Comparison of ENCODE assay signal across 18 cellular contexts in the genomic region with DNA sequence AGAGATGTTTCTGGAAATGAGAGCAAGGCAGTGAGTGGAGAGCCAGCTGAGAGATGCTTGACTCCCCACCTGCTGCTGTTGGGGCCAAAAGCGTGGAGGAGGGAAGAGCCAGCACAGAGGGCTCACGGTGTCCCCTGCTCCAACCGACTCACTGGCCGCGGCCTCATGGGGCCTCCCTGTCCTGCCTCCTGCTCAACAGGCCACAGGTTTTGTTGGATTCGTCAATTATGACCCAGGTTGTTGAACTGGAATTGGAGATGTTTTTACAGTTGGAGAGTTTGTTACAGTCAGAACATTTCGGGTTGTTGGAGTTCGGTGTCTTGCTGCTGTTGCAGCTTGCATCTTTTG. TPM values are rescaled to one million over a fixed set of nuclear protein-coding genes. Genes with fewer than 3 reads are reported as not detected.
DNase-seq lines count a peak whose midpoint lies in the region; ATAC-seq and TF ChIP-seq lines count a peak whose summit lies in the region.
"Had no signal": no experiment of that assay in that cellular context is flagged by ENCODE, and none has a peak within 500 bp of the region (broad histone marks: within the 10 kb centered on the region; RNA-seq: fewer than 3 reads in every experiment).

No MANE protein-coding gene starts in this region.

- no peak overlapping the region for H3K27ac Mint-ChIP-seq in CD4-positive, alpha-beta T cell

- peak overlapping the region; percentile 65 for H3K9ac ChIP-seq in HUES6 (ENCODE audit: low read length)
- H3K9ac ChIP-seq in neuronal stem cell (ENCODE audit: low read depth, low read length, poor library complexity): no peak overlapping the region

- H3K27me3 ChIP-seq in CD4-positive, alpha-beta T cell (ENCODE audit: control insufficient read depth, insufficient read depth, low read length): no peaks in the 10 kb centered on the region
- H3K27me3 ChIP-seq in HUES6 (ENCODE audit: control insufficient read depth, insufficient read depth, low read length) (no peaks in the 10 kb centered on the region), esophagus muscularis mucosa (no peaks in the 10 kb centered on the region), neuronal stem cell (ENCODE audit: control insufficient read depth in 3 of 3, insufficient read depth in 3 of 3, low read depth in 1 of 3, low read length in 3 of 3) (peaks cover 0 to 2% (median 0%) of the 10 kb centered on the region in 3 experiments)
- H3K27me3 ChIP-seq: tibial nerve had no signal

- DNase-seq in CD4-positive, alpha-beta T cell: no peak
- DNase-seq in esophagus muscularis mucosa (ENCODE audit: extremely low spot score) (no peak), neuronal stem cell (ENCODE audit: low spot score) (no peak), GM03348 (ENCODE audit: low spot score) (no peak), medulla oblongata (ENCODE audit: extremely low spot score) (no peak), D341Med (ENCODE audit: low spot score) (no peak)
- DNase-seq: activated CD4-positive, alpha-beta T cell treated with anti-CD3 and anti-CD28 coated beads, Interleukin-2, amount 50 U/mL, for 4 hours; cortex of kidney; DMS153; NCI-H2081; NCI-H524; occipital lobe; PC-9; stimulated activated CD4-positive, alpha-beta T cell treated with anti-CD3 and anti-CD28 coated beads, Interleukin-4, amount 100 ng/mL, for 1 hour had no signal

- intact Hi-C loops in CD4-positive, alpha-beta T cell (cut with DNase I, micrococcal nuclease): no loop called here
- intact Hi-C loops in esophagus muscularis mucosa (cut with DNase I): no loop called here

- no peak for ATAC-seq in CD4-positive, alpha-beta T cell (ENCODE audit: poor library complexity)
- no peak for ATAC-seq in HG03571 (IDR thresholded peaks at IDR 0.05; ENCODE audit: unreplicated experiment)
- ATAC-seq: SK-N-SH treated with all-trans-retinoic acid at 6 μM for 48 hours had no signal

- H3K4me1 ChIP-seq in HUES6 (ENCODE audit: control insufficient read depth, insufficient read depth, low read length) (peaks cover 53% of the 10 kb centered on the region), esophagus muscularis mucosa (peaks cover 91 to 97% (median 94%) of the 10 kb centered on the region in 4 donors), neuronal stem cell (ENCODE audit: control insufficient read depth in 2 of 2, insufficient read depth in 1 of 2, low read depth in 1 of 2, low read length in 2 of 2) (peaks cover 42 to 44% of the 10 kb centered on the region in 2 donors)

- H3K9me3 Mint-ChIP-seq in CD4-positive, alpha-beta T cell: no peaks in the 10 kb centered on the region

- H2AFZ ChIP-seq in neuronal stem cell (ENCODE audit: low read length): no peak overlapping the region
- H2AFZ ChIP-seq: PC-9 had no signal

- peaks cover 80% of the 10 kb centered on the region for H3K4me1 Mint-ChIP-seq in CD4-positive, alpha-beta T cell (ENCODE audit: low read depth)

- no peak overlapping the region for H2BK120ac ChIP-seq in neuronal stem cell (ENCODE audit: low read depth, low read length)

- peaks cover 5% of the 10 kb centered on the region; the same call in 1 of the 2 replicates for H3K36me3 ChIP-seq in HUES6 (ENCODE audit: control insufficient read depth, insufficient read depth, low read length)
- peaks cover 0 to 8% (median 4%) of the 10 kb centered on the region in 4 donors for H3K36me3 ChIP-seq in esophagus muscularis mucosa
- H3K36me3 ChIP-seq in neuronal stem cell (replicated peaks in 1 of 2; ENCODE audit: control insufficient read depth in 2 of 2, insufficient read depth in 2 of 2, low read length in 2 of 2): peaks cover 9 to 31% of the 10 kb centered on the region in 2 donors

- H3K79me1 ChIP-seq in neuronal stem cell (ENCODE audit: low read depth, low read length): peaks cover 26% of the 10 kb centered on the region

- no peaks in the 10 kb centered on the region for H3K27me3 Mint-ChIP-seq in CD4-positive, alpha-beta T cell

- no peak overlapping the region for H3K4ac ChIP-seq in neuronal stem cell (ENCODE audit: low read length)

- no peak overlapping the region for H3K23ac ChIP-seq in neuronal stem cell (ENCODE audit: low read depth, low read length, poor library complexity)

- peak overlapping the region; percentile 78 for H3K4me3 Mint-ChIP-seq in CD4-positive, alpha-beta T cell

- peaks cover 72% of the 10 kb centered on the region for H3K36me3 Mint-ChIP-seq in CD4-positive, alpha-beta T cell (ENCODE audit: low read depth)

- no peak overlapping the region for H2BK5ac ChIP-seq in neuronal stem cell (ENCODE audit: low read length)

- H2AK5ac ChIP-seq in neuronal stem cell (ENCODE audit: low read depth, low read length): peak overlapping the region; percentile 97

- H3K4me2 ChIP-seq in neuronal stem cell (ENCODE audit: insufficient read depth, low read length, poor library complexity, severe bottlenecking): no peak overlapping the region
- H3K4me2 ChIP-seq: PC-9 had no signal

- H3K18ac ChIP-seq in neuronal stem cell (ENCODE audit: low read length): peak overlapping the region; percentile 16

- H3K9me3 ChIP-seq in CD4-positive, alpha-beta T cell (ENCODE audit: control insufficient read depth, low read length): peaks cover 2% of the 10 kb centered on the region
- H3K9me3 ChIP-seq in HUES6 (ENCODE audit: control insufficient read depth, insufficient read depth, low read depth, low read length): no peaks in the 10 kb centered on the region
- H3K9me3 ChIP-seq in esophagus muscularis mucosa: peaks cover 0 to 5% (median 0%) of the 10 kb centered on the region in 4 donors
- H3K9me3 ChIP-seq in neuronal stem cell (replicated peaks in 1 of 2; ENCODE audit: control insufficient read depth in 2 of 2, insufficient read depth in 1 of 2, low read depth in 1 of 2, low read length in 2 of 2): peaks cover 2 to 5% of the 10 kb centered on the region in 2 donors
- H3K9me3 ChIP-seq: tibial nerve had no signal

- WGBS in esophagus muscularis mucosa: 56% methylated on average over 7 of the region's 8 CpGs
- WGBS in neuronal stem cell (ENCODE audit: extremely low coverage in 2 of 2, insufficient read length in 2 of 2, insufficient replicate concordance in 1 of 2), 2 donors: no CpG with 5 or more reads among the region's 8 CpGs

- POLR2A ChIA-PET in CD4-positive, alpha-beta T cell (lab: Charles Lee): no interaction called here

- no peak overlapping the region for H3K4me3 ChIP-seq in HUES6 (ENCODE audit: low read depth, low read length)
- H3K4me3 ChIP-seq in esophagus muscularis mucosa: no peak overlapping the region
- H3K4me3 ChIP-seq in neuronal stem cell (ENCODE audit: low read length in 2 of 2): no peak overlapping the region
- H3K4me3 ChIP-seq: PC-9, tibial nerve had no signal

- H4K91ac ChIP-seq in neuronal stem cell (ENCODE audit: low read depth, low read length, poor library complexity): no peak overlapping the region

- no peak overlapping the region for H4K8ac ChIP-seq in neuronal stem cell (ENCODE audit: low read depth, low read length)

- TF ChIP-seq CTCF in CD4-positive, alpha-beta T cell (IDR thresholded peaks at IDR 0.05): no peak
- no peak for TF ChIP-seq CTCF in esophagus muscularis mucosa (IDR thresholded peaks at IDR 0.05)

- H3K27ac ChIP-seq in CD4-positive, alpha-beta T cell (ENCODE audit: low read depth, low read length): no peak overlapping the region
- H3K27ac ChIP-seq in HUES6 (ENCODE audit: low read depth, low read length) (no peak overlapping the region), esophagus muscularis mucosa (replicated peaks in 1 of 4) (peak overlapping the region; percentile 42 to 56 (median 47)), neuronal stem cell (replicated peaks; ENCODE audit: low read length) (no peak overlapping the region)
- H3K27ac ChIP-seq: PC-9 had no signal

- no peak for TF ChIP-seq POLR2A in esophagus muscularis mucosa (IDR thresholded peaks at IDR 0.05; ENCODE audit: low read depth)

- no peak for TF ChIP-seq EP300 in esophagus muscularis mucosa (IDR thresholded peaks at IDR 0.05)

- CTCF ChIA-PET in CD4-positive, alpha-beta T cell (lab: Charles Lee): no interaction called here

- H2BK12ac ChIP-seq in neuronal stem cell (ENCODE audit: low read length): no peak overlapping the region

- H2BK15ac ChIP-seq in neuronal stem cell (ENCODE audit: low read length): no peak overlapping the region

- peak overlapping the region; percentile 83 for H3K14ac ChIP-seq in neuronal stem cell (ENCODE audit: low read length)

RNA-seq across cellular contexts. Expression of a gene that starts 21.4 kb away (rescaled TPM):
- total RNA-seq in CD4-positive, alpha-beta T cell: 100 to 1,000 TPM; 286 to 324 TPM
- total RNA-seq in esophagus muscularis mucosa: 100 to 1,000 TPM in 2 of 4 donors, 10 to 100 TPM in 2; 70.1 to 190 (median 124) TPM
- polyA plus RNA-seq in neuronal stem cell (2013, experiment 1 of 2): 37.5 TPM
- 41.3 TPM for polyA plus RNA-seq in neuronal stem cell (2013, experiment 2 of 2)

RNA-seq across cellular contexts. Expression of a gene that starts 55.0 kb away (rescaled TPM):
- total RNA-seq in CD4-positive, alpha-beta T cell: 10 to 100 TPM; 51.7 to 53.1 TPM
- 10 to 100 TPM; 37.9 to 81.7 (median 55.7) TPM for total RNA-seq in esophagus muscularis mucosa
- polyA plus RNA-seq in neuronal stem cell (2013, experiment 1 of 2): 108 TPM
- polyA plus RNA-seq in neuronal stem cell (2013, experiment 2 of 2): 108 TPM

Comparison
In these comparisons a context has a peak if more than half of its experiments do, and no peak if none do; other contexts are left out.
1. H3K27ac ChIP-seq: peak in esophagus muscularis mucosa (4 of 4); none in CD4-positive, alpha-beta T cell (single experiment), HUES6 (single experiment) and neuronal stem cell (single experiment).